In the genomic region with DNA sequence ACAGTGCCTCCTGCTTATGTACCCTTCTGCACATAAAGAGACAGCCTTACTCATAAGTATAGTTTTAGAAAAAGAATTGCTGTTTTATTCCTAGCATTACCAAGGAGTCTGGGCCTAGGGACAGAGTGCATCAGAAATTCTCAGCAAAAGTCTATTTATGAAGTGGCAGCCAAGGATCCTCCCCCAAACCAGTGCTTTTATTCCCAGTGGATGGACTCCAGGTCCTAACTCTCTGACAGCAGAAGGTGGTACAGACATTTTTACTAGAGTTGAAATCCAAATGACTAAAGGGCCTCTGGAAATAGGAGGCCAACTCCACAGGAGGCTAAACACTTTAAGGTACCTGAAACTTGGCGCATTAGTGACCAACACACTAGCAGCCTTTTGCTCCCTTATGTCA, we compare ENCODE assay signal across 19 cellular contexts.
"Had no signal": no experiment of that assay in that cellular context is flagged by ENCODE, and none has a peak within 500 bp of the region (broad histone marks: within the 10 kb centered on the region; RNA-seq: fewer than 3 reads in every experiment).

No MANE protein-coding gene starts in this region.

- H3K36me3 ChIP-seq: colonic mucosa, ovary, prostate gland had no signal

- DNase-seq: activated CD4-positive, alpha-beta T cell treated with anti-CD3 and anti-CD28 coated beads, Interleukin-2, amount 50 U/mL, for 4 hours; activated CD8-positive, alpha-beta memory T cell treated with anti-CD3 and anti-CD28 coated beads, Interleukin-2, amount 50 U/mL, for 48 hours; activated naive CD4-positive, alpha-beta T cell treated with Interleukin-2 at 50 U/mL for 16 hours; activated naive CD8-positive, alpha-beta T cell treated with anti-CD3 and anti-CD28 coated beads for 36 hours; activated T-cell treated with anti-CD3 and anti-CD28 coated beads, Interleukin-2, amount 50 U/mL, for 4 hours; colonic mucosa; dorsolateral prefrontal cortex; effector memory CD8-positive, alpha-beta T cell; ovary; stimulated activated CD4-positive, alpha-beta T cell treated with anti-CD3 and anti-CD28 coated beads, Interleukin-2, amount 100 ng/mL, for 24 hours; stimulated activated naive CD8-positive, alpha-beta T cell treated with anti-CD3 and anti-CD28 coated beads, Interleukin-15, amount 100 ng/mL, for 72 hours; T-helper 9 cell had no signal

- H3K27me3 ChIP-seq: colonic mucosa, dorsolateral prefrontal cortex, ovary, suprapubic skin, tibial nerve had no signal

- H3K27ac ChIP-seq: colonic mucosa, dorsolateral prefrontal cortex, ovary, skin epidermis, suprapubic skin, tibial nerve had no signal

- H3K4me1 ChIP-seq: colonic mucosa, prostate gland had no signal

- ATAC-seq: activated T-cell treated with anti-CD3 and anti-CD28 coated beads, Interleukin-2, amount 50 U/mL, for 4 hours; effector memory CD8-positive, alpha-beta T cell; esophagus mucosa; natural killer cell treated with Interleukin-12 subunit alpha and Interleukin-12 subunit beta and Interleukin-15 and Interleukin-18, amount 100 ng/mL, for 72 hours; stimulated activated effector memory CD8-positive, alpha-beta T cell treated with anti-CD3 and anti-CD28 coated beads, Interleukin-12 subunit alpha, Interleukin-12 subunit beta, amount 100 ng/mL, for 72 hours; stimulated activated naive CD8-positive, alpha-beta T cell treated with anti-CD3 and anti-CD28 coated beads, Interleukin-15, amount 100 ng/mL, for 72 hours had no signal

- H3K9me3 ChIP-seq: colonic mucosa, ovary, prostate gland, suprapubic skin, tibial nerve had no signal

- H3K4me3 ChIP-seq: colonic mucosa, dorsolateral prefrontal cortex, ovary, prostate gland, skin epidermis, suprapubic skin, tibial nerve had no signal
